21 cellular contexts compared by ENCODE assay signal in genomic region chr20:63295422-63295821, GRCh38. TPM values are rescaled to one million over a fixed set of nuclear protein-coding genes. Genes with fewer than 3 reads are reported as not detected.
DNase-seq lines count a peak whose midpoint lies in the region; ATAC-seq and TF ChIP-seq lines count a peak whose summit lies in the region.
"Had no signal": no experiment of that assay in that cellular context is flagged by ENCODE, and none has a peak within 500 bp of the region (broad histone marks: within the 10 kb centered on the region; RNA-seq: fewer than 3 reads in every experiment).

No MANE protein-coding gene starts in this region.

- in situ Hi-C loops in brain microvascular endothelial cell (cut with HindIII; ENCODE audit: low pct_ligation_motif_present, low sequenced_read_pairs) = no loop called here

- peaks cover 11% of the 10 kb centered on the region for H3K27me3 Mint-ChIP-seq in activated naive CD8-positive, alpha-beta T cell treated with anti-CD3 and anti-CD28 coated beads, Interleukin-2, amount 10 ng/mL, durations not matched to agents 7 days and 5 days
- H3K27me3 Mint-ChIP-seq in activated naive CD8-positive, alpha-beta T cell treated with anti-CD3 and anti-CD28 coated beads, Interleukin-2, amount 50 U/mL, for 24 hours = peaks cover 24% of the 10 kb centered on the region
- H3K27me3 Mint-ChIP-seq in T-helper 2 cell treated with Interferon-gamma antibody and Interleukin-4, amounts not matched to agents 5 μg/mL and 100 μg/mL, for 36 hours (ENCODE audit: low read depth) = peaks cover 9% of the 10 kb centered on the region
- peaks cover 19 to 42% (median 23%) of the 10 kb centered on the region in 3 donors for H3K27me3 Mint-ChIP-seq in CD14-positive monocyte (ENCODE audit: low read depth in 3 of 3)

- H3K27ac ChIP-seq in brain microvascular endothelial cell (no peak overlapping the region), smooth muscle cell (ENCODE audit: low read depth) (no peak overlapping the region)
- H3K27ac ChIP-seq: C4-2B, cardiac muscle cell, heart right ventricle, vagina had no signal

- no peaks in the 10 kb centered on the region for H3K9me3 ChIP-seq in smooth muscle cell (replicated peaks; ENCODE audit: low read depth)
- H3K9me3 ChIP-seq: vagina had no signal

- H2AFZ ChIP-seq in smooth muscle cell (ENCODE audit: low read depth) = no peak overlapping the region

- H3K36me3 Mint-ChIP-seq in activated naive CD8-positive, alpha-beta T cell treated with anti-CD3 and anti-CD28 coated beads, Interleukin-2, amount 10 ng/mL, durations not matched to agents 7 days and 5 days = no peaks in the 10 kb centered on the region
- H3K36me3 Mint-ChIP-seq in activated naive CD8-positive, alpha-beta T cell treated with anti-CD3 and anti-CD28 coated beads, Interleukin-2, amount 50 U/mL, for 24 hours (ENCODE audit: low read depth) = no peaks in the 10 kb centered on the region
- H3K36me3 Mint-ChIP-seq in T-helper 2 cell treated with Interferon-gamma antibody and Interleukin-4, amounts not matched to agents 5 μg/mL and 100 μg/mL, for 36 hours (ENCODE audit: low read depth) = no peaks in the 10 kb centered on the region
- no peaks in the 10 kb centered on the region for H3K36me3 Mint-ChIP-seq in CD14-positive monocyte
- H3K36me3 Mint-ChIP-seq: stimulated activated naive B cell treated with anti-CD40 and anti-IgM and Interleukin-4, amounts not matched to agents 10 μg/mL and 1 μg/mL and 100 μg/mL, for 72 hours had no signal

- peak overlapping the region; percentile 15 for H3K4me3 Mint-ChIP-seq in activated naive CD8-positive, alpha-beta T cell treated with anti-CD3 and anti-CD28 coated beads, Interleukin-2, amount 10 ng/mL, durations not matched to agents 7 days and 5 days
- H3K4me3 Mint-ChIP-seq in activated naive CD8-positive, alpha-beta T cell treated with anti-CD3 and anti-CD28 coated beads, Interleukin-2, amount 50 U/mL, for 24 hours = no peak overlapping the region
- no peak overlapping the region for H3K4me3 Mint-ChIP-seq in T-helper 2 cell treated with Interferon-gamma antibody and Interleukin-4, amounts not matched to agents 5 μg/mL and 100 μg/mL, for 36 hours
- H3K4me3 Mint-ChIP-seq in CD14-positive monocyte = peak overlapping the region in 1 of 2 donors; percentile 46
- H3K4me3 Mint-ChIP-seq: stimulated activated naive B cell treated with anti-CD40 and anti-IgM and Interleukin-4, amounts not matched to agents 10 μg/mL and 1 μg/mL and 100 μg/mL, for 72 hours had no signal

- peaks cover 23% of the 10 kb centered on the region for H4K20me1 ChIP-seq in smooth muscle cell (ENCODE audit: low read depth)

- POLR2A ChIA-PET in activated naive CD8-positive, alpha-beta T cell treated with anti-CD3 and anti-CD28 coated beads, Interleukin-2, amount 10 ng/mL, durations not matched to agents 7 days and 5 days (lab: Charles Lee) = interaction anchor here (1.5 kb wide), 1 partner anchor 23 kb away, joined by 3 read pairs; the partner anchor contains the start of gene ARFGAP1

- peak; percentile 40 for ATAC-seq in activated naive CD8-positive, alpha-beta T cell treated with anti-CD3 and anti-CD28 coated beads, Interleukin-2, amount 10 ng/mL, durations not matched to agents 7 days and 5 days (ENCODE audit: low read depth)
- ATAC-seq in activated naive CD8-positive, alpha-beta T cell treated with anti-CD3 and anti-CD28 coated beads, Interleukin-2, amount 50 U/mL, for 24 hours = no peak
- no peak for ATAC-seq in GM21528 (IDR thresholded peaks at IDR 0.05; ENCODE audit: low FRiP score, unreplicated experiment)
- ATAC-seq: heart right ventricle; stimulated activated naive B cell treated with anti-CD40 and anti-IgM and Interleukin-4, amounts not matched to agents 10 μg/mL and 1 μg/mL and 100 μg/mL, for 72 hours had no signal

- TF ChIP-seq POLR2A in NB4 (IDR thresholded peaks at IDR 0.05; ENCODE audit: extremely low read depth, insufficient read length) = no peak

- no peak overlapping the region for H3K9ac ChIP-seq in smooth muscle cell (ENCODE audit: low read depth)

- H3K27me3 ChIP-seq in brain microvascular endothelial cell (replicated peaks) (peaks cover 22% of the 10 kb centered on the region), smooth muscle cell (ENCODE audit: low read depth) (peaks cover 13% of the 10 kb centered on the region)

- H3K4me3 ChIP-seq in NB4 (ENCODE audit: low read depth, low read length) (no peak overlapping the region), brain microvascular endothelial cell (ENCODE audit: low read depth, low read length) (no peak overlapping the region), smooth muscle cell (no peak overlapping the region)
- H3K4me3 ChIP-seq: cardiac muscle cell, heart right ventricle, vagina had no signal

- WGBS in smooth muscle cell (ENCODE audit: low lambda C conversion rate) = 58% methylated on average over 17 of the region's 17 CpGs

- H3K79me2 ChIP-seq in smooth muscle cell (ENCODE audit: low read depth) = no peaks in the 10 kb centered on the region

- H3K4me1 Mint-ChIP-seq in activated naive CD8-positive, alpha-beta T cell treated with anti-CD3 and anti-CD28 coated beads, Interleukin-2, amount 10 ng/mL, durations not matched to agents 7 days and 5 days = peaks cover 7% of the 10 kb centered on the region
- H3K4me1 Mint-ChIP-seq in activated naive CD8-positive, alpha-beta T cell treated with anti-CD3 and anti-CD28 coated beads, Interleukin-2, amount 50 U/mL, for 24 hours = peaks cover 2% of the 10 kb centered on the region
- H3K4me1 Mint-ChIP-seq in T-helper 2 cell treated with Interferon-gamma antibody and Interleukin-4, amounts not matched to agents 5 μg/mL and 100 μg/mL, for 36 hours (ENCODE audit: low read depth) = peaks cover 2% of the 10 kb centered on the region
- no peaks in the 10 kb centered on the region for H3K4me1 Mint-ChIP-seq in CD14-positive monocyte

- H3F3A ChIP-seq in smooth muscle cell (ENCODE audit: low read depth) = peaks cover 5% of the 10 kb centered on the region

- H3K27ac Mint-ChIP-seq in activated naive CD8-positive, alpha-beta T cell treated with anti-CD3 and anti-CD28 coated beads, Interleukin-2, amount 10 ng/mL, durations not matched to agents 7 days and 5 days = no peak overlapping the region
- no peak overlapping the region for H3K27ac Mint-ChIP-seq in activated naive CD8-positive, alpha-beta T cell treated with anti-CD3 and anti-CD28 coated beads, Interleukin-2, amount 50 U/mL, for 24 hours
- no peak overlapping the region for H3K27ac Mint-ChIP-seq in T-helper 2 cell treated with Interferon-gamma antibody and Interleukin-4, amounts not matched to agents 5 μg/mL and 100 μg/mL, for 36 hours
- peak overlapping the region in 1 of 7 donors; percentile 50 for H3K27ac Mint-ChIP-seq in CD14-positive monocyte
- H3K27ac Mint-ChIP-seq: stimulated activated naive B cell treated with anti-CD40 and anti-IgM and Interleukin-4, amounts not matched to agents 10 μg/mL and 1 μg/mL and 100 μg/mL, for 72 hours had no signal

- DNase-seq in activated naive CD8-positive, alpha-beta T cell treated with anti-CD3 and anti-CD28 coated beads, Interleukin-2, amount 10 ng/mL, durations not matched to agents 7 days and 5 days = no peak
- DNase-seq in activated naive CD8-positive, alpha-beta T cell treated with anti-CD3 and anti-CD28 coated beads, Interleukin-2, amount 50 U/mL, for 24 hours = no peak
- DNase-seq in NB4 (ENCODE audit: low read depth) (no peak), brain microvascular endothelial cell (no peak), smooth muscle cell (lab: John Stamatoyannopoulos, UW; ENCODE audit: unreplicated experiment) (no peak), CD14-positive monocyte (ENCODE audit: low spot score) (no peak)
- no peak for DNase-seq in T-helper 2 cell treated with Interferon-gamma antibody and Interleukin-4, amounts not matched to agents 5 μg/mL and 100 μg/mL, for 36 hours (ENCODE audit: low spot score)
- DNase-seq: activated CD4-positive, alpha-beta T cell treated with anti-CD3 and anti-CD28 coated beads for 4 hours; activated gamma-delta T cell treated with Interleukin-2 at 50 U/mL for 16 hours; GDM1; GOT3; MM.1S; NCI-H2081 treated with DMSO at 0.1 percent for 48 hours; retina; stimulated activated naive B cell treated with anti-CD40 and anti-IgM and Interleukin-4, amounts not matched to agents 10 μg/mL and 1 μg/mL and 100 μg/mL, for 72 hours had no signal

- peak; percentile 9 for TF ChIP-seq CTCF in NB4 (IDR thresholded peaks at IDR 0.05; ENCODE audit: low read depth, low read length)
- peak; percentile 24 for TF ChIP-seq CTCF in brain microvascular endothelial cell (IDR thresholded peaks at IDR 0.05; ENCODE audit: low read depth, low read length, missing control alignments)
- peak; percentile 8 for TF ChIP-seq CTCF in smooth muscle cell (IDR thresholded peaks at IDR 0.05; ENCODE audit: borderline replicate concordance, insufficient read depth, poor library complexity, severe bottlenecking)
- no peak for TF ChIP-seq CTCF in CD14-positive monocyte (IDR thresholded peaks at IDR 0.05)

- peaks cover 7% of the 10 kb centered on the region for H3K4me1 ChIP-seq in smooth muscle cell (ENCODE audit: low read depth)
- H3K4me1 ChIP-seq: vagina had no signal

- intact Hi-C loops in CD14-positive monocyte (cut with micrococcal nuclease) = no loop called here

- H3K36me3 ChIP-seq in brain microvascular endothelial cell (replicated peaks) (no peaks in the 10 kb centered on the region), smooth muscle cell (ENCODE audit: low read depth) (no peaks in the 10 kb centered on the region)
- H3K36me3 ChIP-seq: cardiac muscle cell, heart right ventricle, vagina had no signal

- no peaks in the 10 kb centered on the region for H3K9me3 Mint-ChIP-seq in activated naive CD8-positive, alpha-beta T cell treated with anti-CD3 and anti-CD28 coated beads, Interleukin-2, amount 10 ng/mL, durations not matched to agents 7 days and 5 days
- H3K9me3 Mint-ChIP-seq in activated naive CD8-positive, alpha-beta T cell treated with anti-CD3 and anti-CD28 coated beads, Interleukin-2, amount 50 U/mL, for 24 hours = no peaks in the 10 kb centered on the region
- no peaks in the 10 kb centered on the region for H3K9me3 Mint-ChIP-seq in T-helper 2 cell treated with Interferon-gamma antibody and Interleukin-4, amounts not matched to agents 5 μg/mL and 100 μg/mL, for 36 hours
- peaks cover 0 to 2% (median 0%) of the 10 kb centered on the region in 7 donors for H3K9me3 Mint-ChIP-seq in CD14-positive monocyte

- no peak overlapping the region for H3K4me2 ChIP-seq in smooth muscle cell

RNA-seq across cellular contexts. Expression of gene COL20A1, which starts 2.4 kb away (rescaled TPM):
- under 1 TPM in 1 of 2 experiments, not detected in 1; 0.26 TPM for total RNA-seq in activated naive CD8-positive, alpha-beta T cell treated with anti-CD3 and anti-CD28 coated beads, Interleukin-2, amount 10 ng/mL, durations not matched to agents 7 days and 5 days
- 0.36 and 0.81 TPM in 2 replicates for total RNA-seq in smooth muscle cell
- polyA plus RNA-seq in smooth muscle cell (0.23 and 0.70 TPM in 2 replicates), CD14-positive monocyte (not detected)
- total RNA-seq: cardiac muscle cell, vagina had no signal
- polyA plus RNA-seq: esophagus, heart right ventricle had no signal

RNA-seq across cellular contexts. Expression of gene ARFGAP1, which starts 22.8 kb away (rescaled TPM):
- 10 to 100 TPM; 86.1 to 87.6 TPM for total RNA-seq in activated naive CD8-positive, alpha-beta T cell treated with anti-CD3 and anti-CD28 coated beads, Interleukin-2, amount 10 ng/mL, durations not matched to agents 7 days and 5 days
- total RNA-seq in smooth muscle cell = 100 and 101 TPM in 2 replicates
- 169 and 188 TPM in 2 replicates for polyA plus RNA-seq in smooth muscle cell
- polyA plus RNA-seq in CD14-positive monocyte = 10 to 100 TPM; 11.2 to 14.1 TPM

RNA-seq across cellular contexts. Expression of gene NKAIN4, which starts 41.2 kb away (rescaled TPM):
- not detected for total RNA-seq in activated naive CD8-positive, alpha-beta T cell treated with anti-CD3 and anti-CD28 coated beads, Interleukin-2, amount 10 ng/mL, durations not matched to agents 7 days and 5 days
- 34.2 and 50.0 TPM in 2 replicates for total RNA-seq in smooth muscle cell
- polyA plus RNA-seq in smooth muscle cell = 19.8 and 78.9 TPM in 2 replicates
- not detected for polyA plus RNA-seq in CD14-positive monocyte
- total RNA-seq: cardiac muscle cell, heart right ventricle, vagina had no signal
- polyA plus RNA-seq: cardiac muscle cell, esophagus had no signal

RNA-seq across cellular contexts. Expression of gene BIRC7, which starts 59.7 kb away (rescaled TPM):
- not detected for total RNA-seq in activated naive CD8-positive, alpha-beta T cell treated with anti-CD3 and anti-CD28 coated beads, Interleukin-2, amount 10 ng/mL, durations not matched to agents 7 days and 5 days
- total RNA-seq in smooth muscle cell = 3.5 and 5.8 TPM in 2 replicates
- polyA plus RNA-seq in smooth muscle cell (10.9 and 12.2 TPM in 2 replicates), CD14-positive monocyte (not detected)
- polyA plus RNA-seq: cardiac muscle cell, heart right ventricle had no signal

Comparison
In these comparisons a context has a peak if more than half of its experiments do, and no peak if none do; other contexts are left out.
1. RNA of gene NKAIN4, which starts 41.2 kb away (total RNA-seq): 34.2 to 50.0 TPM in smooth muscle cell; not detected in activated naive CD8-positive, alpha-beta T cell treated with anti-CD3 and anti-CD28 coated beads, Interleukin-2, amount 10 ng/mL, durations not matched to agents 7 days and 5 days; every median in the first group is over 10 times any median in the second.